Comparison of ENCODE assay signal across 18 cellular contexts in the genomic region with DNA sequence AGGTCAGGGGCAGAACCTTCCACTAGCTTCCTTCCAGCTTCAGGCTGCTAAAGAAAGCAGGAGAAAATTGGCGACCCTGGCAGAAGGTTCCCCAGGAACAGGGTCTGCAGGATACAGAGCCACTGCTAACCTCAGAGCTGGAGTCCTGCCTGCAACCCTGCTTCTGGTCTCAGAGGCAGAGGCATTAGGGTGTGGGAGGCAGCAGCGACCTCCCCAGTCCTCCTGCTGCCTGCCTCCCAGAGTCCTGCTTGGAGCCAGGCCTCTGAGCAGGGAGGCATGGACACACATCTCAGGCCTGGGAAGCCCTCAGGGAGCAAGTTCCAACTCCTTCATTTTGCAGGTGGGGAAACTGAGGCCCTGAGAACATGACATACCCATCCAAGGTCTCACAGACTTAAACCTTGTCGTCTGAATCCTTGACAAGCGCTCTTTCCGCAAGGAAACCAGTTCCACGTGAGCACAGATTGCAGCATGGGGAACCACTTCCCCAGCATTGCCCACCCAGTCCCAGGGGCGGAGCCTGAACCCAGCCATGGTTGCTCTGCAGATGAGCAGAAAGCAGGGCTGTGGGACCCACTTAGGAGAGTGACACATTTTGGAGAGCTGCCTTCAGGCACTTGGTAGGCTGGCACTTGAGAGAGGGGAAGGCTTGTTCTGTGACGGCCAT. TPM values are rescaled to one million over a fixed set of nuclear protein-coding genes. Genes with fewer than 3 reads are reported as not detected.
DNase-seq lines count a peak whose midpoint lies in the region; ATAC-seq, FAIRE-seq and TF ChIP-seq lines count a peak whose summit lies in the region.
"Had no signal": no experiment of that assay in that cellular context is flagged by ENCODE, and none has a peak within 500 bp of the region (broad histone marks: within the 10 kb centered on the region; RNA-seq: fewer than 3 reads in every experiment).

No MANE protein-coding gene starts in this region.

- ATAC-seq in HepG2 = peak; percentile 55; the same call in 2 of the 3 replicates
- ATAC-seq in right lobe of liver = no peak

- POLR2A ChIA-PET in HepG2 (lab: Yijun Ruan, JAX) = no interaction called here

- H2AFZ ChIP-seq in HepG2 (ENCODE audit: low read length) (no peak overlapping the region), hepatocyte (no peak overlapping the region)

- H3K27me3 Mint-ChIP-seq in endodermal cell (ENCODE audit: insufficient read depth) = peaks cover 2% of the 10 kb centered on the region

- H3K9ac ChIP-seq in HepG2 (ENCODE audit: insufficient read depth, low read depth, low read length) (no peak overlapping the region), endodermal cell (ENCODE audit: extremely low read depth, low read length, poor library complexity, severe bottlenecking) (no peak overlapping the region)

- BruUV-seq in HepG2 (replicated peaks; lab: Mats Ljungman, UMichigan) = no TSS peak

- H3K79me2 ChIP-seq in HepG2 (ENCODE audit: insufficient read depth, low read length) (no peaks in the 10 kb centered on the region), hepatocyte (no peaks in the 10 kb centered on the region)

- H4K20me1 ChIP-seq in HepG2 (ENCODE audit: insufficient read depth, low read length) (no peaks in the 10 kb centered on the region), hepatocyte (ENCODE audit: insufficient read depth, poor library complexity, severe bottlenecking) (no peaks in the 10 kb centered on the region)

- H3K36me3 ChIP-seq in HepG2 (replicated peaks in 1 of 2; ENCODE audit: control insufficient read depth in 1 of 2, insufficient read depth in 2 of 2, low read length in 2 of 2) = no peaks in the 10 kb centered on the region
- no peaks in the 10 kb centered on the region for H3K36me3 ChIP-seq in right lobe of liver
- H3K36me3 ChIP-seq in endodermal cell (ENCODE audit: control insufficient read depth, insufficient read depth, low read length) = no peaks in the 10 kb centered on the region
- H3K36me3 ChIP-seq in sigmoid colon = no peaks in the 10 kb centered on the region
- H3K36me3 ChIP-seq in hepatocyte (replicated peaks; ENCODE audit: insufficient read depth, low read depth) = no peaks in the 10 kb centered on the region

- H3K4me2 ChIP-seq in HepG2 (ENCODE audit: low read depth, low read length) (no peak overlapping the region), hepatocyte (no peak overlapping the region)

- H3K27me3 ChIP-seq in HepG2 (ENCODE audit: control insufficient read depth in 1 of 2, insufficient read depth in 2 of 2, low read length in 2 of 2) (peaks cover 0 to 12% of the 10 kb centered on the region in 2 experiments; a peak in 2 of 5 replicates), right lobe of liver (no peaks in the 10 kb centered on the region), endodermal cell (ENCODE audit: control insufficient read depth, insufficient read depth, low read length, poor library complexity, severe bottlenecking) (no peaks in the 10 kb centered on the region), sigmoid colon (no peaks in the 10 kb centered on the region), hepatocyte (no peaks in the 10 kb centered on the region)

- intact Hi-C loops in HepG2 (cut with micrococcal nuclease; ENCODE audit: unreplicated experiment) = no loop called here
- intact Hi-C loops in right lobe of liver (cut with DNase I) = no loop called here
- intact Hi-C loops in sigmoid colon (cut with DNase I) = no loop called here

- TF ChIP-seq EP300 in HepG2 (IDR thresholded peaks at IDR 0.05; ENCODE audit: low read depth in 2 of 2, low read length in 2 of 2) = no peak
- TF ChIP-seq EP300 in HepG2 (CRISPR knock-in tag; IDR thresholded peaks at IDR 0.05; ENCODE audit: borderline replicate concordance) = no peak
- TF ChIP-seq EP300 in sigmoid colon (IDR thresholded peaks at IDR 0.05) = no peak

- no peaks in the 10 kb centered on the region for H3K9me3 Mint-ChIP-seq in endodermal cell
- H3K9me3 Mint-ChIP-seq: CD4-positive, alpha-beta memory T cell had no signal

- no peaks in the 10 kb centered on the region for H3K36me3 Mint-ChIP-seq in endodermal cell (ENCODE audit: low read depth)
- H3K36me3 Mint-ChIP-seq: CD4-positive, alpha-beta memory T cell had no signal

- no peak overlapping the region for H3K4me3 Mint-ChIP-seq in endodermal cell
- H3K4me3 Mint-ChIP-seq: CD4-positive, alpha-beta memory T cell had no signal

- H3K9me3 ChIP-seq in HepG2 (ENCODE audit: low read length) (no peaks in the 10 kb centered on the region), right lobe of liver (no peaks in the 10 kb centered on the region), endodermal cell (ENCODE audit: control insufficient read depth, low read length) (no peaks in the 10 kb centered on the region), sigmoid colon (no peaks in the 10 kb centered on the region), hepatocyte (ENCODE audit: low read depth) (no peaks in the 10 kb centered on the region)

- no peak overlapping the region for H3K27ac Mint-ChIP-seq in endodermal cell

- H3K27ac ChIP-seq in HepG2 (ENCODE audit: extremely low read length, insufficient read depth, low read length) (no peak overlapping the region), right lobe of liver (no peak overlapping the region), endodermal cell (ENCODE audit: low read depth, low read length) (no peak overlapping the region), sigmoid colon (no peak overlapping the region), hepatocyte (no peak overlapping the region)
- H3K27ac ChIP-seq: C4-2B, HL-60 had no signal

- TF ChIP-seq RAD21 in HepG2 (CRISPR knock-in tag; IDR thresholded peaks at IDR 0.05) = no peak

- in situ Hi-C loops in HepG2 (cut with HindIII; ENCODE audit: extremely low pct_ligation_motif_present, low pct_unique_long_range_greater_than_20kb) = no loop called here

- FAIRE-seq in HepG2 (lab: Jason Lieb, UNC) = no peak
- FAIRE-seq: GM19239, H54 had no signal

- TF ChIP-seq POLR2A in HepG2 (IDR thresholded peaks at IDR 0.05; ENCODE audit: insufficient read depth in 1 of 2, low read depth in 2 of 2, low read length in 2 of 2) (no peak), right lobe of liver (IDR thresholded peaks at IDR 0.05) (no peak), sigmoid colon (IDR thresholded peaks at IDR 0.05) (no peak)

- H3K4me1 ChIP-seq in HepG2 (ENCODE audit: insufficient read depth, low read length) (no peaks in the 10 kb centered on the region), right lobe of liver (no peaks in the 10 kb centered on the region), endodermal cell (ENCODE audit: control insufficient read depth, insufficient read depth, low read length) (no peaks in the 10 kb centered on the region), sigmoid colon (peaks cover 0 to 14% (median 8%) of the 10 kb centered on the region in 4 donors), hepatocyte (ENCODE audit: insufficient read depth) (no peaks in the 10 kb centered on the region)

- no peak for TF ChIP-seq CTCF in HepG2 (CRISPR knock-in tag; IDR thresholded peaks at IDR 0.05)
- TF ChIP-seq CTCF in right lobe of liver (IDR thresholded peaks at IDR 0.05) = no peak
- TF ChIP-seq CTCF in endodermal cell (conservative IDR thresholded peaks at IDR 0.05) = no peak
- no peak for TF ChIP-seq CTCF in sigmoid colon (IDR thresholded peaks at IDR 0.05)
- no peak for TF ChIP-seq CTCF in hepatocyte (IDR thresholded peaks at IDR 0.05; ENCODE audit: poor library complexity)

- peaks cover 18% of the 10 kb centered on the region for H3K4me1 Mint-ChIP-seq in endodermal cell
- H3K4me1 Mint-ChIP-seq: CD4-positive, alpha-beta memory T cell had no signal

- H3K4me3 ChIP-seq in HepG2 (replicated peaks in 1 of 3; ENCODE audit: insufficient read depth in 1 of 3, low read depth in 2 of 3, low read length in 3 of 3) (no peak overlapping the region), right lobe of liver (no peak overlapping the region), endodermal cell (ENCODE audit: low read length) (no peak overlapping the region), sigmoid colon (no peak overlapping the region), hepatocyte (no peak overlapping the region)

- H3K9me2 ChIP-seq in hepatocyte (replicated peaks; ENCODE audit: insufficient read depth) = no peaks in the 10 kb centered on the region

- no peak for DNase-seq in HepG2 (ENCODE audit: low spot score)
- no peak for DNase-seq in right lobe of liver
- peak; percentile 38 for DNase-seq in endodermal cell
- peak; percentile 46 for DNase-seq in sigmoid colon
- no peak for DNase-seq in stimulated activated CD4-positive, alpha-beta T cell treated with anti-CD3 and anti-CD28 coated beads, Interleukin-12 subunit alpha, Interleukin-12 subunit beta, amount 100 ng/mL, for 4 hours
- DNase-seq in NCI-H1092 treated with DMSO at 0.1 percent for 48 hours (lab: John Stamatoyannopoulos, UW) = no peak
- no peak for DNase-seq in hepatocyte (ENCODE audit: low spot score)
- DNase-seq: ACHN; CD4-positive, alpha-beta memory T cell; DND-41; GDM1; IMR-90; KBM-7 had no signal

- CTCF ChIA-PET in HepG2 (lab: Yijun Ruan, JAX; ENCODE audit: low intra/inter-chr PET ratio, low total read pairs) = no interaction called here

- 46% methylated on average over 5 of the region's 8 CpGs for WGBS in HepG2 (ENCODE audit: low lambda C conversion rate)
- WGBS in right lobe of liver (ENCODE audit: insufficient coverage, low coverage, low lambda C conversion rate, missing lambda C conversion rate) = 85% methylated on average over 4 of the region's 8 CpGs
- WGBS in endodermal cell (ENCODE audit: insufficient coverage in 1 of 2, insufficient read length in 1 of 2), 2 experiments = 85 to 100% methylated on average over 1 to 8 of the region's 8 CpGs
- 83 to 91% methylated on average over 8 of the region's 8 CpGs for WGBS in sigmoid colon, 2 donors
- WGBS in hepatocyte (ENCODE audit: low lambda C conversion rate, missing lambda C conversion rate) = 91% methylated on average over 8 of the region's 8 CpGs

RNA-seq across cellular contexts. Expression of gene HAND1, which starts 28.2 kb away (rescaled TPM):
- not detected in 2 replicates for total RNA-seq in HepG2 (2016; rRNA removed; fragmentation: Illumina TruSeq; extraction: Trizol)
- not detected in 2 replicates for total RNA-seq in HepG2 (2016; cell fraction: cytosol; rRNA removed; fragmentation: Illumina TruSeq; extraction: Trizol; ENCODE audit: low read depth)
- not detected in 2 replicates for total RNA-seq in HepG2 (2016; cell fraction: insoluble cytoplasmic fraction; rRNA removed; fragmentation: Illumina TruSeq; extraction: Trizol)
- total RNA-seq in HepG2 (2016; cell fraction: membrane; rRNA removed; fragmentation: Illumina TruSeq; extraction: Trizol) = not detected in 2 replicates
- not detected in 2 replicates for total RNA-seq in HepG2 (2016; cell fraction: nucleus; rRNA removed; fragmentation: Illumina TruSeq; extraction: Trizol)
- not detected in 2 replicates for polyA plus RNA-seq in HepG2 (2011; rRNA removed)
- polyA plus RNA-seq in HepG2 (2011; cell fraction: cytosol; rRNA removed) = not detected in 2 replicates
- not detected in 2 replicates for polyA plus RNA-seq in HepG2 (2011; cell fraction: nucleus; rRNA removed)
- not detected in 2 replicates for polyA plus RNA-seq in HepG2 (2012)
- not detected in 2 replicates for polyA plus RNA-seq in HepG2 (2016; cell fraction: cytosol; fragmentation: Illumina TruSeq; extraction: Trizol; ENCODE audit: low read depth)
- not detected in 2 replicates for polyA plus RNA-seq in HepG2 (2016; cell fraction: insoluble cytoplasmic fraction; fragmentation: Illumina TruSeq; extraction: Trizol; ENCODE audit: low read depth)
- polyA plus RNA-seq in HepG2 (2016; cell fraction: membrane; fragmentation: Illumina TruSeq; extraction: Trizol; ENCODE audit: low read depth) = not detected in 2 replicates
- polyA plus RNA-seq in HepG2 (2016; cell fraction: nucleus; fragmentation: Illumina TruSeq; extraction: Trizol; ENCODE audit: insufficient read depth, low read depth) = not detected in 2 replicates
- not detected in 2 replicates for polyA minus RNA-seq in HepG2 (2011; rRNA and poly(A)+ RNA removed; ENCODE audit: low replicate concordance)
- polyA minus RNA-seq in HepG2 (2011; cell fraction: cytosol; rRNA and poly(A)+ RNA removed) = not detected in 2 replicates
- polyA minus RNA-seq in HepG2 (2011; cell fraction: nucleus; rRNA and poly(A)+ RNA removed) = not detected in 2 replicates
- total RNA-seq in right lobe of liver = not detected
- not detected for total RNA-seq in endodermal cell
- polyA plus RNA-seq in endodermal cell (2013, experiment 1 of 2) = 4.8 TPM
- 3.4 TPM for polyA plus RNA-seq in endodermal cell (2013, experiment 2 of 2)
- 10 to 100 TPM; 45.6 to 69.2 (median 48.9) TPM for total RNA-seq in sigmoid colon
- 1 to 10 TPM in 2 of 3 donors, not detected in 1; 2.4 to 6.8 TPM for polyA plus RNA-seq in sigmoid colon
- 35.6 and 39.2 TPM in 2 replicates for total RNA-seq in hepatocyte
- 118 and 168 TPM in 2 replicates for polyA plus RNA-seq in hepatocyte
- total RNA-seq: A172; CD4-positive, alpha-beta memory T cell; IMR-90 had no signal
- polyA plus RNA-seq: CD4-positive, alpha-beta memory T cell; IMR-90 had no signal

Comparison
In these comparisons a context has a peak if more than half of its experiments do, and no peak if none do; other contexts are left out.
1. DNase-seq: peak in endodermal cell (single experiment) and sigmoid colon (single experiment); none in HepG2 (single experiment), right lobe of liver (0 of 3), stimulated activated CD4-positive, alpha-beta T cell treated with anti-CD3 and anti-CD28 coated beads, Interleukin-12 subunit alpha, Interleukin-12 subunit beta, amount 100 ng/mL, for 4 hours (single experiment), NCI-H1092 treated with DMSO at 0.1 percent for 48 hours (single experiment) and hepatocyte (single experiment).
2. RNA of gene HAND1, which starts 28.2 kb away (total RNA-seq): 45.6 to 69.2 TPM in sigmoid colon and 35.6 to 39.2 TPM in hepatocyte; not detected in endodermal cell, not detected in HepG2 and not detected in right lobe of liver; every median in the first group is over 10 times any median in the second.